In the genomic region with DNA sequence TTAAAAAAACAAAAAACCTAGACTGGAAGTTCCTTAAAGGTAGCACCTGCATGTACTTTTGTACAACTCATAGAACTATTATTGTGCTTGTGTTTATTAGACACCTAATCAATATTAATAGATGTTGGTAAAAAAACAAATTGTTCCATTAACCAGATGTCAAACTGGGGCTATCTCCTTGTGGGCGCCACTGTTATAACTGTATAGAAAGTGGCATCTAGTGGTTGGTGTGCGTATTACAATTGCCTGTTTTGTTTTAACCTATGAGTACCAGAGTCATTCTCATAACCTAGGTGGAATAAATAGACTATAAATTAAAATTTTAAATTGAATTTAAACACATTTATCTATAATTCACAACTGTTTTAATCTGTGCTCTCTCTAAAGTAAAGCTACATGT, we compare ENCODE assay signal across 1 cellular context.
TF ChIP-seq lines count a peak whose summit lies in the region.

No MANE protein-coding gene starts in this region.

TF ChIP-seq in HCT116, 20 proteins besides CTCF, POLR2A, EP300 and RAD21 (continued from another document):
- TF ChIP-seq, protein P1, sequence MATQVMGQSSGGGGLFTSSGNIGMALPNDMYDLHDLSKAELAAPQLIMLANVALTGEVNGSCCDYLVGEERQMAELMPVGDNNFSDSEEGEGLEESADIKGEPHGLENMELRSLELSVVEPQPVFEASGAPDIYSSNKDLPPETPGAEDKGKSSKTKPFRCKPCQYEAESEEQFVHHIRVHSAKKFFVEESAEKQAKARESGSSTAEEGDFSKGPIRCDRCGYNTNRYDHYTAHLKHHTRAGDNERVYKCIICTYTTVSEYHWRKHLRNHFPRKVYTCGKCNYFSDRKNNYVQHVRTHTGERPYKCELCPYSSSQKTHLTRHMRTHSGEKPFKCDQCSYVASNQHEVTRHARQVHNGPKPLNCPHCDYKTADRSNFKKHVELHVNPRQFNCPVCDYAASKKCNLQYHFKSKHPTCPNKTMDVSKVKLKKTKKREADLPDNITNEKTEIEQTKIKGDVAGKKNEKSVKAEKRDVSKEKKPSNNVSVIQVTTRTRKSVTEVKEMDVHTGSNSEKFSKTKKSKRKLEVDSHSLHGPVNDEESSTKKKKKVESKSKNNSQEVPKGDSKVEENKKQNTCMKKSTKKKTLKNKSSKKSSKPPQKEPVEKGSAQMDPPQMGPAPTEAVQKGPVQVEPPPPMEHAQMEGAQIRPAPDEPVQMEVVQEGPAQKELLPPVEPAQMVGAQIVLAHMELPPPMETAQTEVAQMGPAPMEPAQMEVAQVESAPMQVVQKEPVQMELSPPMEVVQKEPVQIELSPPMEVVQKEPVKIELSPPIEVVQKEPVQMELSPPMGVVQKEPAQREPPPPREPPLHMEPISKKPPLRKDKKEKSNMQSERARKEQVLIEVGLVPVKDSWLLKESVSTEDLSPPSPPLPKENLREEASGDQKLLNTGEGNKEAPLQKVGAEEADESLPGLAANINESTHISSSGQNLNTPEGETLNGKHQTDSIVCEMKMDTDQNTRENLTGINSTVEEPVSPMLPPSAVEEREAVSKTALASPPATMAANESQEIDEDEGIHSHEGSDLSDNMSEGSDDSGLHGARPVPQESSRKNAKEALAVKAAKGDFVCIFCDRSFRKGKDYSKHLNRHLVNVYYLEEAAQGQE (IDR thresholded peaks at IDR 0.05; ENCODE audit: low read depth), result no peak
- no peak for TF ChIP-seq EZH2phosphoT487 (IDR thresholded peaks at IDR 0.05; ENCODE audit: borderline replicate concordance)
- no peak for TF ChIP-seq TCF7L2 (IDR thresholded peaks at IDR 0.05; ENCODE audit: borderline replicate concordance, extremely low read depth, insufficient read depth, insufficient read length)
- TF ChIP-seq JUND (IDR thresholded peaks at IDR 0.05), result no peak
- TF ChIP-seq CEBPB (IDR thresholded peaks at IDR 0.05; ENCODE audit: low read depth), result no peak
- TF ChIP-seq ZNF274 (IDR thresholded peaks at IDR 0.05; ENCODE audit: low read depth, low read length), result no peak
- TF ChIP-seq EZH2 (IDR thresholded peaks at IDR 0.05), result no peak
- no peak for TF ChIP-seq SP1 (IDR thresholded peaks at IDR 0.05; ENCODE audit: low read depth)
- no peak for TF ChIP-seq SIN3A (IDR thresholded peaks at IDR 0.05; ENCODE audit: low read depth)
- no peak for TF ChIP-seq YY1 (IDR thresholded peaks at IDR 0.05; ENCODE audit: extremely low read depth, insufficient replicate concordance, low read depth, low read length)
- no peak for TF ChIP-seq EGR1 (IDR thresholded peaks at IDR 0.05; ENCODE audit: low read depth)
- TF ChIP-seq, protein P2, sequence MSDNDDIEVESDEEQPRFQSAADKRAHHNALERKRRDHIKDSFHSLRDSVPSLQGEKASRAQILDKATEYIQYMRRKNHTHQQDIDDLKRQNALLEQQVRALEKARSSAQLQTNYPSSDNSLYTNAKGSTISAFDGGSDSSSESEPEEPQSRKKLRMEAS (IDR thresholded peaks at IDR 0.05), result no peak
